ENCODE assay signal across 16 cellular contexts in genomic region chr20:7742479-7742878, GRCh38.
A peak's percentile ranks its signal among the peaks of the same experiment; 100 is the strongest.
DNase-seq lines count a peak whose midpoint lies in the region; ATAC-seq and TF ChIP-seq lines count a peak whose summit lies in the region.
"Had no signal": no experiment of that assay in that cellular context is flagged by ENCODE, and none has a peak within 500 bp of the region (broad histone marks: within the 10 kb centered on the region; RNA-seq: fewer than 3 reads in every experiment).

No MANE protein-coding gene starts in this region.

- H3K27me3 ChIP-seq in AG04450 (ENCODE audit: control insufficient read depth, insufficient read depth, low read length) = no peaks in the 10 kb centered on the region

- H3K27me3 Mint-ChIP-seq in osteocyte (ENCODE audit: unreplicated experiment) = peaks cover 2% of the 10 kb centered on the region
- H3K27me3 Mint-ChIP-seq: activated T-cell treated with anti-CD3 and anti-CD28 coated beads, Interleukin-2, amount 50 U/mL, for 24 hours; memory B cell had no signal

- ATAC-seq in HG02852 (IDR thresholded peaks at IDR 0.05; ENCODE audit: unreplicated experiment) = no peak
- no peak for ATAC-seq in GM21717 (IDR thresholded peaks at IDR 0.05; ENCODE audit: unreplicated experiment)
- ATAC-seq: GM12878; HCT116; stimulated activated effector memory CD8-positive, alpha-beta T cell treated with anti-CD3 and anti-CD28 coated beads, Interleukin-12 subunit alpha, Interleukin-12 subunit beta, amount 100 ng/mL, for 72 hours had no signal

- H3K36me3 Mint-ChIP-seq in osteocyte (ENCODE audit: unreplicated experiment) = no peaks in the 10 kb centered on the region
- H3K36me3 Mint-ChIP-seq: memory B cell; stimulated activated effector memory CD8-positive, alpha-beta T cell treated with anti-CD3 and anti-CD28 coated beads, Interleukin-12 subunit alpha, Interleukin-12 subunit beta, amount 100 ng/mL, for 72 hours had no signal

- no peak overlapping the region for H3K27ac Mint-ChIP-seq in osteocyte (ENCODE audit: unreplicated experiment)
- H3K27ac Mint-ChIP-seq: activated T-cell treated with anti-CD3 and anti-CD28 coated beads, Interleukin-2, amount 50 U/mL, for 24 hours; memory B cell; stimulated activated effector memory CD8-positive, alpha-beta T cell treated with anti-CD3 and anti-CD28 coated beads, Interleukin-12 subunit alpha, Interleukin-12 subunit beta, amount 100 ng/mL, for 72 hours had no signal

- no peaks in the 10 kb centered on the region; the same call in 1 of the 2 replicates for H3K9me3 ChIP-seq in AG04450 (ENCODE audit: control insufficient read depth, insufficient read depth, low read length)

- H3K27ac ChIP-seq in AG04450 (ENCODE audit: low read depth, low read length) = no peak overlapping the region

- CTCF ChIA-PET in AG04450 (lab: Charles Lee) = no interaction called here

- H3K4me3 Mint-ChIP-seq in osteocyte (ENCODE audit: unreplicated experiment) = no peak overlapping the region
- H3K4me3 Mint-ChIP-seq: activated T-cell treated with anti-CD3 and anti-CD28 coated beads, Interleukin-2, amount 50 U/mL, for 24 hours; memory B cell; stimulated activated effector memory CD8-positive, alpha-beta T cell treated with anti-CD3 and anti-CD28 coated beads, Interleukin-12 subunit alpha, Interleukin-12 subunit beta, amount 100 ng/mL, for 72 hours had no signal

- POLR2A ChIA-PET in AG04450 (lab: Yijun Ruan, JAX) = no interaction called here

- H3K4me3 ChIP-seq in AG04450 (ENCODE audit: low read depth, low read length) (no peak overlapping the region), fibroblast of pulmonary artery (replicated peaks; ENCODE audit: low read depth, low read length) (no peak overlapping the region)
- H3K4me3 ChIP-seq: GM12878 had no signal

- peak; percentile 37 for DNase-seq in AG04450 (ENCODE audit: low read depth, low spot score)
- peak; percentile 76 for DNase-seq in HS-27A (ENCODE audit: low read depth)
- DNase-seq in SHP77 (lab: John Stamatoyannopoulos, UW) = peak; percentile 72 to 80
- DNase-seq in fibroblast of pulmonary artery (ENCODE audit: low read depth) = peak; percentile 82
- DNase-seq in HUDEP-2 (lab: John Stamatoyannopoulos, UW; ENCODE audit: unreplicated experiment in 76 of 76) = no peak
- DNase-seq in osteocyte (ENCODE audit: extremely low spot score, unreplicated experiment) = no peak
- DNase-seq: activated CD4-positive, CD25-positive, alpha-beta regulatory T cell treated with anti-CD3 and anti-CD28 coated beads, Interleukin-2, amount 50 U/mL, for 72 hours; activated T-cell treated with anti-CD3 and anti-CD28 coated beads, Interleukin-2, amount 50 U/mL, for 24 hours; amygdala; NCI-H1092 treated with DMSO at 0.1 percent for 48 hours had no signal

- TF ChIP-seq CTCF in AG04450 (IDR thresholded peaks at IDR 0.05; ENCODE audit: low read depth, low read length) = no peak
- TF ChIP-seq CTCF in fibroblast of pulmonary artery (IDR thresholded peaks at IDR 0.05; ENCODE audit: low read length, missing control alignments) = no peak
- no peak for TF ChIP-seq CTCF in osteocyte (IDR thresholded peaks at IDR 0.05)

- H3K4me1 Mint-ChIP-seq in osteocyte (ENCODE audit: unreplicated experiment) = no peaks in the 10 kb centered on the region
- H3K4me1 Mint-ChIP-seq: memory B cell; stimulated activated effector memory CD8-positive, alpha-beta T cell treated with anti-CD3 and anti-CD28 coated beads, Interleukin-12 subunit alpha, Interleukin-12 subunit beta, amount 100 ng/mL, for 72 hours had no signal

- peaks cover 4% of the 10 kb centered on the region for H3K9me3 Mint-ChIP-seq in osteocyte (ENCODE audit: unreplicated experiment)
- H3K9me3 Mint-ChIP-seq: memory B cell; stimulated activated effector memory CD8-positive, alpha-beta T cell treated with anti-CD3 and anti-CD28 coated beads, Interleukin-12 subunit alpha, Interleukin-12 subunit beta, amount 100 ng/mL, for 72 hours had no signal

Comparison
In these comparisons a context has a peak if more than half of its experiments do, and no peak if none do; other contexts are left out.
1. DNase-seq: peak in AG04450 (single experiment), HS-27A (single experiment), SHP77 (2 of 2) and fibroblast of pulmonary artery (single experiment); none in HUDEP-2 (0 of 76) and osteocyte (single experiment).